In genomic region chr16:78002915-78003538, GRCh38 we compare ENCODE assay signal across 1 cellular context.
TF ChIP-seq lines count a peak whose summit lies in the region.

No MANE protein-coding gene starts in this region.

TF ChIP-seq in HepG2, 621 proteins besides CTCF, POLR2A, EP300 and RAD21 (continued from another document and continues in another):
- TF ChIP-seq ZNF281 (CRISPR knock-in tag; IDR thresholded peaks at IDR 0.05; ENCODE audit: borderline replicate concordance) (no peak), ZNF7 (CRISPR knock-in tag; IDR thresholded peaks at IDR 0.05) (no peak), KDM2A (CRISPR knock-in tag; IDR thresholded peaks at IDR 0.05; ENCODE audit: borderline replicate concordance, low read depth) (0 out of 2 replicates have a peak, but pooled peaks have one; percentile 54), ZNF704 (CRISPR knock-in tag; IDR thresholded peaks at IDR 0.05; ENCODE audit: borderline replicate concordance) (no peak), STAG1 (CRISPR knock-in tag; IDR thresholded peaks at IDR 0.05) (peak; percentile 86), GABPB1 (CRISPR knock-in tag; IDR thresholded peaks at IDR 0.05) (no peak), ZNF740 (CRISPR knock-in tag; IDR thresholded peaks at IDR 0.05) (no peak), FOXM1 (CRISPR knock-in tag; IDR thresholded peaks at IDR 0.05) (no peak), GMEB1 (CRISPR knock-in tag; IDR thresholded peaks at IDR 0.05; ENCODE audit: borderline replicate concordance) (no peak), KDM5A (IDR thresholded peaks at IDR 0.05; ENCODE audit: borderline replicate concordance, low read length) (no peak), CBX5 (CRISPR knock-in tag; IDR thresholded peaks at IDR 0.05; ENCODE audit: borderline replicate concordance) (peak; percentile 52; the same call in 1 of the 2 replicates), HOXA3 (CRISPR knock-in tag; IDR thresholded peaks at IDR 0.05) (no peak), REPIN1 (CRISPR knock-in tag; IDR thresholded peaks at IDR 0.05; ENCODE audit: borderline replicate concordance, low read depth) (peak; percentile 54; the same call in 1 of the 2 replicates), HNF1A (IDR thresholded peaks at IDR 0.05; ENCODE audit: low read depth) (no peak), HNF1A (CRISPR knock-in tag; IDR thresholded peaks at IDR 0.05; ENCODE audit: borderline replicate concordance) (no peak), ZNF337 (CRISPR knock-in tag; IDR thresholded peaks at IDR 0.05; ENCODE audit: borderline replicate concordance, low read depth) (no peak), ZMYM4 (CRISPR knock-in tag; IDR thresholded peaks at IDR 0.05) (peak; percentile 54; the same call in 1 of the 2 replicates), THAP11 (CRISPR knock-in tag; IDR thresholded peaks at IDR 0.05) (0 out of 2 replicates have a peak, but pooled peaks have one; percentile 30), ZSCAN30 (CRISPR knock-in tag; IDR thresholded peaks at IDR 0.05) (no peak), THRA (CRISPR knock-in tag; IDR thresholded peaks at IDR 0.05; ENCODE audit: borderline replicate concordance) (no peak), IRF2 (CRISPR knock-in tag; IDR thresholded peaks at IDR 0.05) (0 out of 2 replicates have a peak, but pooled peaks have one; percentile 48), ZIK1 (CRISPR knock-in tag; IDR thresholded peaks at IDR 0.05; ENCODE audit: borderline replicate concordance, low read depth) (no peak), FOXJ3 (CRISPR knock-in tag; IDR thresholded peaks at IDR 0.05; ENCODE audit: borderline replicate concordance) (no peak), KDM5B (CRISPR knock-in tag; IDR thresholded peaks at IDR 0.05; ENCODE audit: borderline replicate concordance) (no peak), NFYB (CRISPR knock-in tag; IDR thresholded peaks at IDR 0.05) (peak; percentile 87), ATRX (CRISPR knock-in tag; IDR thresholded peaks at IDR 0.05; ENCODE audit: borderline replicate concordance) (no peak), RBM39 (IDR thresholded peaks at IDR 0.05; ENCODE audit: low read depth, low read length, poor library complexity, severe bottlenecking) (no peak), HNRNPL (IDR thresholded peaks at IDR 0.05; ENCODE audit: low read depth, low read length) (no peak), MTA3 (CRISPR knock-in tag; IDR thresholded peaks at IDR 0.05) (no peak), KLF11 (CRISPR knock-in tag; IDR thresholded peaks at IDR 0.05) (no peak), ZNF768 (CRISPR knock-in tag; IDR thresholded peaks at IDR 0.05) (no peak), HMGXB3 (CRISPR knock-in tag; IDR thresholded peaks at IDR 0.05; ENCODE audit: borderline replicate concordance) (no peak), ZNF512 (CRISPR knock-in tag; IDR thresholded peaks at IDR 0.05) (no peak), PTBP1 (IDR thresholded peaks at IDR 0.05; ENCODE audit: low read depth, low read length, poor library complexity, severe bottlenecking) (no peak), ZNF160 (CRISPR knock-in tag; IDR thresholded peaks at IDR 0.05) (no peak), TRIM24 (CRISPR knock-in tag; IDR thresholded peaks at IDR 0.05) (no peak)
